15 cellular contexts compared by ENCODE assay signal in the genomic region with DNA sequence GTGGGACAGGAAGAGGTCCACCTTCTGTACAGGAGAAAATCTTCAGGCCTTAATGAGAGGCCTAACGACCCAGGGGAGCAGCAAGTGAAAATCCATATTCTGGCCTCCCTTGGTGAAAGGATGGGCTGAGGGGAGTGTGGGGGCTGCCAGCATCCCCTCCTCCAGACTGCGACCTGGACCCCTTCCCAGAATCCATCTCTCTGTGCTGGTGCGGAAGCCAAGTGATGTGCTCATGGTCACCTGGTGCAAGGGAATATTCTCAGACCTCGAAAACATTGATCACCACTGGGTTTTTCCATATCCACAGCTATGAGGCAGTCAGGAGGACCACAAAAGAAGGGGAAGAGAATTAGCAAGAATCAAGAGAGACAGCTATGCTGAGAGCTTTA. TPM values are rescaled to one million over a fixed set of nuclear protein-coding genes. Genes with fewer than 3 reads are reported as not detected.
DNase-seq lines count a peak whose midpoint lies in the region; ATAC-seq and TF ChIP-seq lines count a peak whose summit lies in the region.
"Had no signal": no experiment of that assay in that cellular context is flagged by ENCODE, and none has a peak within 500 bp of the region (broad histone marks: within the 10 kb centered on the region; RNA-seq: fewer than 3 reads in every experiment).

No MANE protein-coding gene starts in this region.

- intact Hi-C loops in heart left ventricle (cut with DNase I), result no loop called here
- intact Hi-C loops in Right ventricle myocardium superior (cut with DNase I), result no loop called here
- intact Hi-C loops in psoas muscle (cut with DNase I), result no loop called here
- intact Hi-C loops in activated CD4-positive, alpha-beta memory T cell treated with anti-CD3 and anti-CD28 coated beads for 36 hours (cut with micrococcal nuclease), result no loop called here

- H3K9me3 ChIP-seq in heart left ventricle, result no peaks in the 10 kb centered on the region
- H3K9me3 ChIP-seq in gastroesophageal sphincter, result no peaks in the 10 kb centered on the region
- H3K9me3 ChIP-seq in psoas muscle, result no peaks in the 10 kb centered on the region

- ATAC-seq in heart left ventricle, result no peak
- no peak for ATAC-seq in Right ventricle myocardium superior (ENCODE audit: poor library complexity)
- no peak for ATAC-seq in gastroesophageal sphincter
- no peak for ATAC-seq in psoas muscle
- no peak for ATAC-seq in GM18858 (IDR thresholded peaks at IDR 0.05; ENCODE audit: unreplicated experiment)
- ATAC-seq in HG03521 (IDR thresholded peaks at IDR 0.05; ENCODE audit: unreplicated experiment), result no peak
- ATAC-seq: Panc1 had no signal

- peaks cover 0 to 48% (median 27%) of the 10 kb centered on the region in 12 donors for H3K4me1 ChIP-seq in heart left ventricle
- peaks cover 0 to 15% (median 0%) of the 10 kb centered on the region in 3 donors for H3K4me1 ChIP-seq in gastroesophageal sphincter
- no peaks in the 10 kb centered on the region for H3K4me1 ChIP-seq in psoas muscle

- H3K36me3 Mint-ChIP-seq in activated CD4-positive, alpha-beta memory T cell treated with anti-CD3 and anti-CD28 coated beads for 36 hours, result no peaks in the 10 kb centered on the region

- 62 to 83% (median 71%) methylated on average over 4 of the region's 4 CpGs for WGBS in heart left ventricle, 4 donors
- WGBS in gastroesophageal sphincter (ENCODE audit: low coverage in 1 of 2), 2 donors, result 60% methylated on average over 1 of the region's 4 CpGs; no CpG with 5 or more reads in 1 of the 2 donors
- WGBS in psoas muscle, 3 donors, result 77 to 81% (median 80%) methylated on average over 4 of the region's 4 CpGs

- in situ Hi-C loops in ACHN (cut with HindIII; ENCODE audit: low pct_ligation_motif_present, low pct_unique_long_range_greater_than_20kb, low sequenced_read_pairs), result no loop called here

- H3K27me3 ChIP-seq in heart left ventricle (no peaks in the 10 kb centered on the region), gastroesophageal sphincter (no peaks in the 10 kb centered on the region), psoas muscle (ENCODE audit: insufficient read depth in 3 of 3, low read length in 2 of 3) (no peaks in the 10 kb centered on the region)

- CTCF ChIA-PET in activated CD4-positive, alpha-beta memory T cell treated with anti-CD3 and anti-CD28 coated beads for 36 hours (lab: Charles Lee), result interaction anchor here (1.5 kb wide), 1 partner anchor 19 kb away, joined by 6 read pairs; no protein-coding TSS in a partner anchor

- H3K4me3 Mint-ChIP-seq in activated CD4-positive, alpha-beta memory T cell treated with anti-CD3 and anti-CD28 coated beads for 36 hours, result no peak overlapping the region

- no peak for TF ChIP-seq EP300 in gastroesophageal sphincter (IDR thresholded peaks at IDR 0.05)

- TF ChIP-seq POLR2A in heart left ventricle (IDR thresholded peaks at IDR 0.05) (no peak), gastroesophageal sphincter (IDR thresholded peaks at IDR 0.05) (no peak)

- H3K36me3 ChIP-seq in heart left ventricle, result peaks cover 0 to 10% (median 0%) of the 10 kb centered on the region in 9 donors
- no peaks in the 10 kb centered on the region for H3K36me3 ChIP-seq in gastroesophageal sphincter
- H3K36me3 ChIP-seq in psoas muscle (ENCODE audit: insufficient read depth in 1 of 2, low read depth in 1 of 2), result no peaks in the 10 kb centered on the region

- no peaks in the 10 kb centered on the region for H3K4me1 Mint-ChIP-seq in activated CD4-positive, alpha-beta memory T cell treated with anti-CD3 and anti-CD28 coated beads for 36 hours (ENCODE audit: low read depth)

- H3K4me3 ChIP-seq in heart left ventricle, result no peak overlapping the region
- H3K4me3 ChIP-seq in gastroesophageal sphincter, result no peak overlapping the region
- H3K4me3 ChIP-seq in psoas muscle, result no peak overlapping the region

- H3K27ac ChIP-seq in heart left ventricle, result peak overlapping the region in 11 of 12 donors; percentile 52 to 85 (median 73)
- peak overlapping the region in 3 of 4 donors; percentile 45 to 52 (median 51) for H3K27ac ChIP-seq in gastroesophageal sphincter
- peak overlapping the region; percentile 27 for H3K27ac ChIP-seq in psoas muscle
- H3K27ac ChIP-seq: C4-2B had no signal

- no peaks in the 10 kb centered on the region for H3K9me3 Mint-ChIP-seq in activated CD4-positive, alpha-beta memory T cell treated with anti-CD3 and anti-CD28 coated beads for 36 hours

- no peak overlapping the region for H3K27ac Mint-ChIP-seq in activated CD4-positive, alpha-beta memory T cell treated with anti-CD3 and anti-CD28 coated beads for 36 hours

- TF ChIP-seq CTCF in heart left ventricle (IDR thresholded peaks at IDR 0.05) (no peak), gastroesophageal sphincter (IDR thresholded peaks at IDR 0.05) (no peak), psoas muscle (IDR thresholded peaks at IDR 0.05) (no peak)

- H3K27me3 Mint-ChIP-seq in activated CD4-positive, alpha-beta memory T cell treated with anti-CD3 and anti-CD28 coated beads for 36 hours, result no peaks in the 10 kb centered on the region

- POLR2A ChIA-PET in activated CD4-positive, alpha-beta memory T cell treated with anti-CD3 and anti-CD28 coated beads for 36 hours (lab: Charles Lee), result no interaction called here

- DNase-seq in heart left ventricle (no peak), Right ventricle myocardium superior (no peak), psoas muscle (no peak), ACHN (no peak)
- no peak for DNase-seq in activated CD4-positive, alpha-beta memory T cell treated with anti-CD3 and anti-CD28 coated beads for 36 hours
- DNase-seq: KG1, NCI-H1105, NCI-H187 treated with DMSO at 0.1 percent for 48 hours, NCI-H774 had no signal

RNA-seq across cellular contexts. Expression of a gene that starts 10.7 kb away (rescaled TPM):
- total RNA-seq in heart left ventricle, result 10 to 100 TPM; 41.2 to 74.7 (median 50.5) TPM
- 10 to 100 TPM in 1 of 2 donors, 1 to 10 TPM in 1; 8.7 to 22.4 TPM for polyA plus RNA-seq in heart left ventricle
- 42.7 TPM for total RNA-seq in Right ventricle myocardium superior
- total RNA-seq in gastroesophageal sphincter, result 1 to 10 TPM in 3 of 4 donors, under 1 TPM in 1; 0.16 to 4.2 (median 2.9) TPM
- 1 to 10 TPM in 3 of 4 donors, under 1 TPM in 1; 0.74 to 7.1 (median 1.8) TPM for total RNA-seq in psoas muscle
- polyA plus RNA-seq in psoas muscle, result under 1 TPM; 0.34 to 1.00 (median 0.69) TPM
- not detected for total RNA-seq in activated CD4-positive, alpha-beta memory T cell treated with anti-CD3 and anti-CD28 coated beads for 36 hours
- total RNA-seq: NCI-H460 had no signal
